In the genomic region with DNA sequence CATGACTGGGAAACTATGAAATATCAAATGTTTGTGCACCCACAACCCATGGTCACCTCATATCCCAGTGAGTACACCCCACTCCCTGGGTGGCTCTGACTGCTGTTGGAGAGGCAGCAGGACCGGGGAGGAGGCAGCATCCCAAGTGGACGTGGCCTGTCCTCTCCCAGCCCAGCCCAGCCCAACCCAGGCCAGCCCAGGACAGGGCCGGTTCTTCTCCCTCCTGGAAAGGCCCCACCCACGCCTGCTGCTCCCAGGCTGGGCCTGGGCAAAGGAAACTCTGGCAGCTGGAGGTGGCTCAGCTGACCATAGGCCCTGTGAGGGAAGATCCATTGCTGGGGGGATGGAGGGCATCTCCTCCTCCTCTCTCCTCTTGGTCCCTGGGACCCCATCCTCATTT, we compare ENCODE assay signal across 23 cellular contexts. TPM values are rescaled to one million over a fixed set of nuclear protein-coding genes. Genes with fewer than 3 reads are reported as not detected.
DNase-seq lines count a peak whose midpoint lies in the region; ATAC-seq, FAIRE-seq and TF ChIP-seq lines count a peak whose summit lies in the region.
"Had no signal": no experiment of that assay in that cellular context is flagged by ENCODE, and none has a peak within 500 bp of the region (broad histone marks: within the 10 kb centered on the region; RNA-seq: fewer than 3 reads in every experiment).

No MANE protein-coding gene starts in this region.

- DNase-seq in AG20443 (ENCODE audit: low spot score) (peak; percentile 72), RPMI7951 (ENCODE audit: low read depth) (peak; percentile 47), GM12892 (ENCODE audit: insufficient read length) (no peak), NCI-H2107 (lab: John Stamatoyannopoulos, UW) (no peak)
- DNase-seq: activated CD4-positive, alpha-beta T cell treated with anti-CD3 and anti-CD28 coated beads for 36 hours; activated T-cell treated with anti-CD3 and anti-CD28 coated beads, Interleukin-2, amount 50 U/mL, for 72 hours; endodermal cell; foreskin melanocyte; kidney; NCI-H748 treated with DMSO at 0.1 percent for 48 hours; nephron progenitor cell; SIG-M5; stimulated activated CD4-positive, alpha-beta T cell treated with anti-CD3 and anti-CD28 coated beads, Interleukin-15, amount 100 ng/mL, for 24 hours; T-helper 1 cell had no signal

- peak; percentile 71 for ATAC-seq in gastroesophageal sphincter
- no peak for ATAC-seq in HG02938 (IDR thresholded peaks at IDR 0.05; ENCODE audit: unreplicated experiment)
- no peak for ATAC-seq in GM21423 (IDR thresholded peaks at IDR 0.05; ENCODE audit: unreplicated experiment)
- ATAC-seq: activated CD4-positive, alpha-beta T cell treated with anti-CD3 and anti-CD28 coated beads for 36 hours; activated T-cell treated with anti-CD3 and anti-CD28 coated beads, Interleukin-2, amount 50 U/mL, for 72 hours; K562 had no signal

- no peaks in the 10 kb centered on the region for H3K27me3 ChIP-seq in gastroesophageal sphincter
- peaks cover 2% of the 10 kb centered on the region for H3K27me3 ChIP-seq in rectal smooth muscle tissue (ENCODE audit: control insufficient read depth, insufficient read depth, low read length)

- H3K36me3 ChIP-seq in gastroesophageal sphincter (no peaks in the 10 kb centered on the region), rectal smooth muscle tissue (ENCODE audit: control insufficient read depth, insufficient read depth, low read length) (no peaks in the 10 kb centered on the region)

- TF ChIP-seq POLR2A in gastroesophageal sphincter (IDR thresholded peaks at IDR 0.05) (no peak), GM12892 (IDR thresholded peaks at IDR 0.05; ENCODE audit: low read depth, low read length) (no peak)

- TF ChIP-seq EP300 in gastroesophageal sphincter (IDR thresholded peaks at IDR 0.05): no peak

- H3K27ac ChIP-seq in gastroesophageal sphincter (peak overlapping the region in 1 of 4 donors; percentile 33), rectal smooth muscle tissue (ENCODE audit: low read depth, low read length) (peak overlapping the region; percentile 18)
- H3K27ac ChIP-seq: C4-2B had no signal

- no peak for FAIRE-seq in GM12892 (lab: Jason Lieb, UNC)
- FAIRE-seq: colon, D721Med, K562, kidney had no signal

- no CpG with 5 or more reads among the region's 4 CpGs for WGBS in gastroesophageal sphincter (ENCODE audit: low coverage in 1 of 2), 2 donors

- H3K4me1 ChIP-seq in gastroesophageal sphincter (peaks cover 0 to 57% (median 10%) of the 10 kb centered on the region in 3 donors), rectal smooth muscle tissue (ENCODE audit: control insufficient read depth, insufficient read depth, low read length) (peaks cover 21% of the 10 kb centered on the region)

- no peak overlapping the region for H3K9ac ChIP-seq in rectal smooth muscle tissue (ENCODE audit: low read length)

- no peak for TF ChIP-seq CTCF in gastroesophageal sphincter (IDR thresholded peaks at IDR 0.05)

- H3K9me3 ChIP-seq in gastroesophageal sphincter: no peaks in the 10 kb centered on the region

- H3K4me3 ChIP-seq in gastroesophageal sphincter (no peak overlapping the region), rectal smooth muscle tissue (ENCODE audit: low read length) (no peak overlapping the region)
- H3K4me3 ChIP-seq: K562 had no signal

RNA-seq across cellular contexts. Expression of a gene that starts 19.1 kb away (rescaled TPM):
- 0.20 and 0.48 TPM in 2 replicates for total RNA-seq in RPMI7951 (2014; rRNA removed; shearing (Covaris generic))
- not detected for total RNA-seq in gastroesophageal sphincter
- 0.30 TPM for polyA plus RNA-seq in GM12892 (2012; ENCODE audit: missing spikeins)
- total RNA-seq: endodermal cell had no signal

RNA-seq across cellular contexts. Expression of a gene that starts 53.3 kb away (rescaled TPM):
- 70.7 and 82.5 TPM in 2 replicates for total RNA-seq in RPMI7951 (2014; rRNA removed; shearing (Covaris generic))
- 10 to 100 TPM in 3 of 4 donors, 1 to 10 TPM in 1; 8.9 to 75.4 (median 40.4) TPM for total RNA-seq in gastroesophageal sphincter
- polyA plus RNA-seq in GM12892 (2012; ENCODE audit: missing spikeins): 808 TPM
- total RNA-seq: endodermal cell, G401 had no signal

Comparison
In these comparisons a context has a peak if more than half of its experiments do, and no peak if none do; other contexts are left out.
1. DNase-seq: peak in AG20443 (single experiment) and RPMI7951 (single experiment); none in GM12892 (single experiment) and NCI-H2107 (single experiment).